Comparison of ENCODE assay signal across 1 cellular context in genomic region chr7:111414374-111414773, GRCh38.
TF ChIP-seq lines count a peak whose summit lies in the region.

No MANE protein-coding gene starts in this region.

TF ChIP-seq in GM23338, 12 proteins besides CTCF, POLR2A, EP300 and RAD21 (continued from another document):
- TF ChIP-seq, protein P1, sequence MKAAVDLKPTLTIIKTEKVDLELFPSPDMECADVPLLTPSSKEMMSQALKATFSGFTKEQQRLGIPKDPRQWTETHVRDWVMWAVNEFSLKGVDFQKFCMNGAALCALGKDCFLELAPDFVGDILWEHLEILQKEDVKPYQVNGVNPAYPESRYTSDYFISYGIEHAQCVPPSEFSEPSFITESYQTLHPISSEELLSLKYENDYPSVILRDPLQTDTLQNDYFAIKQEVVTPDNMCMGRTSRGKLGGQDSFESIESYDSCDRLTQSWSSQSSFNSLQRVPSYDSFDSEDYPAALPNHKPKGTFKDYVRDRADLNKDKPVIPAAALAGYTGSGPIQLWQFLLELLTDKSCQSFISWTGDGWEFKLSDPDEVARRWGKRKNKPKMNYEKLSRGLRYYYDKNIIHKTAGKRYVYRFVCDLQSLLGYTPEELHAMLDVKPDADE (IDR thresholded peaks at IDR 0.05), result no peak
- TF ChIP-seq ZNF331 (CRISPR knock-in tag; IDR thresholded peaks at IDR 0.05; ENCODE audit: low read depth) (no peak), CREB1 (CRISPR knock-in tag; IDR thresholded peaks at IDR 0.05; ENCODE audit: low read depth) (no peak), POLR2AphosphoS5 (IDR thresholded peaks at IDR 0.05; ENCODE audit: low read depth) (no peak)
